17 cellular contexts compared by ENCODE assay signal in genomic region chr1:185514296-185514695, GRCh38.
DNase-seq lines count a peak whose midpoint lies in the region; ATAC-seq, FAIRE-seq and TF ChIP-seq lines count a peak whose summit lies in the region.
"Had no signal": no experiment of that assay in that cellular context is flagged by ENCODE, and none has a peak within 500 bp of the region (broad histone marks: within the 10 kb centered on the region; RNA-seq: fewer than 3 reads in every experiment).

No MANE protein-coding gene starts in this region.

- no peaks in the 10 kb centered on the region for H3K4me1 ChIP-seq in GM12878 (ENCODE audit: control insufficient read depth, insufficient read depth, low read length)
- H3K4me1 ChIP-seq: BE2C, HAP-1 had no signal

- TF ChIP-seq POLR2A in GM12878 (IDR thresholded peaks at IDR 0.05; ENCODE audit: low read depth, low read length), result no peak

- no TSS peak for BruUV-seq in GM12878 (replicated peaks; lab: Mats Ljungman, UMichigan)

- intact Hi-C loops in GM12878 (cut with micrococcal nuclease; ENCODE audit: unreplicated experiment) (no loop called here), left colon (cut with DNase I, micrococcal nuclease) (no loop called here)
- intact Hi-C loops in activated CD4-positive, alpha-beta memory T cell treated with anti-CD3 and anti-CD28 coated beads for 36 hours (cut with micrococcal nuclease), result no loop called here

- H3K27ac Mint-ChIP-seq in activated CD4-positive, alpha-beta memory T cell treated with anti-CD3 and anti-CD28 coated beads for 36 hours, result no peak overlapping the region
- H3K27ac Mint-ChIP-seq: CD8-positive, alpha-beta memory T cell had no signal

- H3K9me3 Mint-ChIP-seq in activated CD4-positive, alpha-beta memory T cell treated with anti-CD3 and anti-CD28 coated beads for 36 hours, result peaks cover 12% of the 10 kb centered on the region

- H3K4me3 Mint-ChIP-seq in activated CD4-positive, alpha-beta memory T cell treated with anti-CD3 and anti-CD28 coated beads for 36 hours, result no peak overlapping the region
- H3K4me3 Mint-ChIP-seq: CD4-positive, CD25-positive, alpha-beta regulatory T cell; CD8-positive, alpha-beta memory T cell had no signal

- CTCF ChIA-PET in GM12878 (lab: Yijun Ruan, JAX), result interaction anchor here (1.1 kb wide), 1 partner anchor 276 kb away, joined by 3 read pairs; no protein-coding TSS in a partner anchor
- CTCF ChIA-PET in activated CD4-positive, alpha-beta memory T cell treated with anti-CD3 and anti-CD28 coated beads for 36 hours (lab: Charles Lee), result interaction anchor here (0.6 kb wide), 1 partner anchor 276 kb away, joined by 3 read pairs; no protein-coding TSS in a partner anchor

- no peak overlapping the region for H3K4me2 ChIP-seq in GM12878 (ENCODE audit: control insufficient read depth, insufficient read depth)

- peaks cover 9% of the 10 kb centered on the region for H3K36me3 Mint-ChIP-seq in activated CD4-positive, alpha-beta memory T cell treated with anti-CD3 and anti-CD28 coated beads for 36 hours
- H3K36me3 Mint-ChIP-seq: CD4-positive, CD25-positive, alpha-beta regulatory T cell had no signal

- H3K4me3 ChIP-seq in GM12878, result no peak overlapping the region
- H3K4me3 ChIP-seq: HAP-1 had no signal

- TF ChIP-seq RAD21 in GM12878 (IDR thresholded peaks at IDR 0.05; ENCODE audit: insufficient read depth, low read depth, low read length), result no peak

- no peak for TF ChIP-seq EP300 in GM12878 (IDR thresholded peaks at IDR 0.05; ENCODE audit: borderline replicate concordance in 1 of 2, control insufficient read depth in 1 of 2, low read depth in 2 of 2, low read length in 2 of 2)

- no peaks in the 10 kb centered on the region for H3K4me1 Mint-ChIP-seq in activated CD4-positive, alpha-beta memory T cell treated with anti-CD3 and anti-CD28 coated beads for 36 hours (ENCODE audit: low read depth)

- no peaks in the 10 kb centered on the region for H3K27me3 Mint-ChIP-seq in activated CD4-positive, alpha-beta memory T cell treated with anti-CD3 and anti-CD28 coated beads for 36 hours
- H3K27me3 Mint-ChIP-seq: CD4-positive, CD25-positive, alpha-beta regulatory T cell had no signal

- H3K27me3 ChIP-seq in GM12878 (replicated peaks in 1 of 2; ENCODE audit: control insufficient read depth in 2 of 2, insufficient read depth in 2 of 2, low read length in 1 of 2), result no peaks in the 10 kb centered on the region
- H3K27me3 ChIP-seq: BE2C had no signal

- TF ChIP-seq CTCF in GM12878 (IDR thresholded peaks at IDR 0.05 in 2 of 3, conservative IDR thresholded peaks at IDR 0.05 in 1 of 3; ENCODE audit: control insufficient read depth in 2 of 3, extremely low read depth in 1 of 3, insufficient read depth in 1 of 3, low read depth in 3 of 3, low read length in 3 of 3), result no peak

- no peaks in the 10 kb centered on the region for H3K79me2 ChIP-seq in GM12878 (ENCODE audit: control insufficient read depth, insufficient read depth, low read length)

- FAIRE-seq in GM12878 (lab: Jason Lieb, UNC), result peak; percentile 69
- FAIRE-seq: D721Med, G401.6, H1 had no signal

- no peak overlapping the region for H3K27ac ChIP-seq in GM12878 (ENCODE audit: control insufficient read depth, insufficient read depth)

- POLR2A ChIA-PET in GM12878 (lab: Charles Lee), result no interaction called here
- POLR2A ChIA-PET in activated CD4-positive, alpha-beta memory T cell treated with anti-CD3 and anti-CD28 coated beads for 36 hours (lab: Charles Lee), result no interaction called here

- SMC1A ChIA-PET in GM12878 (lab: Charles Lee; ENCODE audit: uncharacterized antibody, unreplicated experiment), result interaction anchor here (0.6 to 1.2 kb wide), 3 partner anchors 13 to 243 kb away, joined by 3 read pairs; no protein-coding TSS in a partner anchor

- H4K20me1 ChIP-seq in GM12878 (ENCODE audit: control insufficient read depth, insufficient read depth), result no peaks in the 10 kb centered on the region

- RAD21 ChIA-PET in GM12878 (lab: Charles Lee; ENCODE audit: unreplicated experiment), result interaction anchor here (1.1 kb wide), 1 partner anchor 197 kb away, joined by 3 read pairs; the partner anchor contains the start of gene IVNS1ABP

- no peak overlapping the region for H3K9ac ChIP-seq in GM12878 (ENCODE audit: control insufficient read depth, insufficient read depth, low read length)

- H2AFZ ChIP-seq in GM12878 (ENCODE audit: control insufficient read depth, low read depth, low read length), result no peak overlapping the region

- in situ Hi-C loops in Caki2 (cut with HindIII; ENCODE audit: low pct_unique_long_range_greater_than_20kb, low sequenced_read_pairs), result no loop called here
- in situ Hi-C loops in GM12878 (cut with MboI), result no loop called here

- ATAC-seq in GM12878, result no peak
- peak; percentile 93 for ATAC-seq in left colon
- no peak for ATAC-seq in GM18909 (IDR thresholded peaks at IDR 0.05; ENCODE audit: poor library complexity, unreplicated experiment)

- H3K9me3 ChIP-seq in GM12878 (replicated peaks; ENCODE audit: control insufficient read depth, insufficient read depth, low read length), result peaks cover 2% of the 10 kb centered on the region; the same call in 1 of the 3 replicates

- DNase-seq in Caki2 (ENCODE audit: low read depth) (peak; percentile 34), GM12878 (ENCODE audit: low read depth, low spot score) (no peak), left colon (no peak), GF-D8 (lab: John Stamatoyannopoulos, UW) (no peak), AG20443 (ENCODE audit: low spot score) (no peak)
- no peak for DNase-seq in activated CD4-positive, alpha-beta memory T cell treated with anti-CD3 and anti-CD28 coated beads for 36 hours
- DNase-seq: 8988T; BE2C; C1 segment of cervical spinal cord; CD4-positive, CD25-positive, alpha-beta regulatory T cell; CD8-positive, alpha-beta memory T cell; COR-L47 had no signal

- no peaks in the 10 kb centered on the region for H3K36me3 ChIP-seq in GM12878 (ENCODE audit: control insufficient read depth in 2 of 2, insufficient read depth in 2 of 2, low read length in 1 of 2)
- H3K36me3 ChIP-seq: BE2C, HAP-1 had no signal

TF ChIP-seq in GM12878, 131 proteins besides CTCF, POLR2A, EP300 and RAD21:
- TF ChIP-seq, protein P1, sequence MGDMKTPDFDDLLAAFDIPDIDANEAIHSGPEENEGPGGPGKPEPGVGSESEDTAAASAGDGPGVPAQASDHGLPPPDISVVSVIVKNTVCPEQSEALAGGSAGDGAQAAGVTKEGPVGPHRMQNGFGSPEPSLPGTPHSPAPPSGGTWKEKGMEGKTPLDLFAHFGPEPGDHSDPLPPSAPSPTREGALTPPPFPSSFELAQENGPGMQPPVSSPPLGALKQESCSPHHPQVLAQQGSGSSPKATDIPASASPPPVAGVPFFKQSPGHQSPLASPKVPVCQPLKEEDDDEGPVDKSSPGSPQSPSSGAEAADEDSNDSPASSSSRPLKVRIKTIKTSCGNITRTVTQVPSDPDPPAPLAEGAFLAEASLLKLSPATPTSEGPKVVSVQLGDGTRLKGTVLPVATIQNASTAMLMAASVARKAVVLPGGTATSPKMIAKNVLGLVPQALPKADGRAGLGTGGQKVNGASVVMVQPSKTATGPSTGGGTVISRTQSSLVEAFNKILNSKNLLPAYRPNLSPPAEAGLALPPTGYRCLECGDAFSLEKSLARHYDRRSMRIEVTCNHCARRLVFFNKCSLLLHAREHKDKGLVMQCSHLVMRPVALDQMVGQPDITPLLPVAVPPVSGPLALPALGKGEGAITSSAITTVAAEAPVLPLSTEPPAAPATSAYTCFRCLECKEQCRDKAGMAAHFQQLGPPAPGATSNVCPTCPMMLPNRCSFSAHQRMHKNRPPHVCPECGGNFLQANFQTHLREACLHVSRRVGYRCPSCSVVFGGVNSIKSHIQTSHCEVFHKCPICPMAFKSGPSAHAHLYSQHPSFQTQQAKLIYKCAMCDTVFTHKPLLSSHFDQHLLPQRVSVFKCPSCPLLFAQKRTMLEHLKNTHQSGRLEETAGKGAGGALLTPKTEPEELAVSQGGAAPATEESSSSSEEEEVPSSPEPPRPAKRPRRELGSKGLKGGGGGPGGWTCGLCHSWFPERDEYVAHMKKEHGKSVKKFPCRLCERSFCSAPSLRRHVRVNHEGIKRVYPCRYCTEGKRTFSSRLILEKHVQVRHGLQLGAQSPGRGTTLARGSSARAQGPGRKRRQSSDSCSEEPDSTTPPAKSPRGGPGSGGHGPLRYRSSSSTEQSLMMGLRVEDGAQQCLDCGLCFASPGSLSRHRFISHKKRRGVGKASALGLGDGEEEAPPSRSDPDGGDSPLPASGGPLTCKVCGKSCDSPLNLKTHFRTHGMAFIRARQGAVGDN (IDR thresholded peaks at IDR 0.05), result no peak
- no peak for TF ChIP-seq HDAC6 (IDR thresholded peaks at IDR 0.05; ENCODE audit: unreplicated experiment)
- no peak for TF ChIP-seq SIN3A (IDR thresholded peaks at IDR 0.05; ENCODE audit: low read depth, low read length)
- TF ChIP-seq ATF7 (IDR thresholded peaks at IDR 0.05; ENCODE audit: low read depth), result no peak
- no peak for TF ChIP-seq NKRF (conservative IDR thresholded peaks at IDR 0.05)
- no peak for TF ChIP-seq RCOR1 (conservative IDR thresholded peaks at IDR 0.05; ENCODE audit: low read depth, low read length)
- no peak for TF ChIP-seq ZNF622 (IDR thresholded peaks at IDR 0.05)
- no peak for TF ChIP-seq CREM (IDR thresholded peaks at IDR 0.05; ENCODE audit: low read depth)
- TF ChIP-seq RFX5 (IDR thresholded peaks at IDR 0.05; ENCODE audit: low read depth, low read length), result no peak
TF ChIP-seq in GM12878: peak in this region for 0.
